31 cellular contexts compared by ENCODE assay signal in genomic region chr17:11900103-11900502, GRCh38.
DNase-seq lines count a peak whose midpoint lies in the region; ATAC-seq and TF ChIP-seq lines count a peak whose summit lies in the region.
"Had no signal": no experiment of that assay in that cellular context is flagged by ENCODE, and none has a peak within 500 bp of the region (broad histone marks: within the 10 kb centered on the region; RNA-seq: fewer than 3 reads in every experiment).

No MANE protein-coding gene starts in this region.

- DNase-seq in Right ventricle myocardium inferior (ENCODE audit: missing footprints) (no peak), cardiac septum (ENCODE audit: low spot score) (no peak), left cardiac atrium (no peak), mucosa of gallbladder (ENCODE audit: low spot score) (peak; percentile 19), upper lobe of right lung (no peak), smooth muscle cell (lab: John Stamatoyannopoulos, UW; ENCODE audit: unreplicated experiment) (no peak), NCI-H2196 (lab: John Stamatoyannopoulos, UW; ENCODE audit: unreplicated experiment) (no peak)
- DNase-seq in naive thymus-derived CD8-positive, alpha-beta T cell, result no peak
- DNase-seq: activated CD4-positive, alpha-beta T cell treated with anti-CD3 and anti-CD28 coated beads for 36 hours; activated CD8-positive, alpha-beta T cell treated with anti-CD3 and anti-CD28 coated beads, Interleukin-2, amount 10 ng/mL, durations not matched to agents 7 days and 5 days; activated naive CD4-positive, alpha-beta T cell treated with anti-CD3 and anti-CD28 coated beads, Interleukin-2, amount 50 U/mL, for 16 hours; amniotic stem cell; Caco-2; DMS53; effector CD4-positive, alpha-beta T cell; Kasumi-1; naive B cell; NCI-H1417 treated with DMSO at 0.1 percent for 48 hours; NCI-H2081 treated with DMSO at 0.1 percent for 48 hours; occipital lobe; Peyer's patch; SIG-M5; small intestine; SW 1271; T-helper 9 cell had no signal

- H3K36me3 ChIP-seq in upper lobe of right lung (no peaks in the 10 kb centered on the region), smooth muscle cell (ENCODE audit: low read depth) (no peaks in the 10 kb centered on the region)
- H3K36me3 ChIP-seq: Peyer's patch, thoracic aorta had no signal

- H3K27ac ChIP-seq in upper lobe of right lung, result no peak overlapping the region
- H3K27ac ChIP-seq in smooth muscle cell (ENCODE audit: low read depth), result no peak overlapping the region
- H3K27ac ChIP-seq: 22Rv1, C4-2B, Peyer's patch, thoracic aorta, VCaP had no signal

- no peaks in the 10 kb centered on the region for H3K4me1 Mint-ChIP-seq in naive thymus-derived CD8-positive, alpha-beta T cell
- H3K4me1 Mint-ChIP-seq: activated CD4-positive, alpha-beta T cell treated with anti-CD3 and anti-CD28 coated beads for 36 hours had no signal

- POLR2A ChIA-PET in naive thymus-derived CD8-positive, alpha-beta T cell (lab: Charles Lee), result no interaction called here

- peak overlapping the region in 1 of 10 donors; percentile 17 for H3K27ac Mint-ChIP-seq in naive thymus-derived CD8-positive, alpha-beta T cell
- H3K27ac Mint-ChIP-seq: activated CD4-positive, alpha-beta T cell treated with anti-CD3 and anti-CD28 coated beads for 36 hours; activated CD8-positive, alpha-beta T cell treated with anti-CD3 and anti-CD28 coated beads, Interleukin-2, amount 10 ng/mL, durations not matched to agents 7 days and 5 days; activated T-helper 2 cell treated with anti-CD3 and anti-CD28 coated beads, Interferon-gamma antibody, Interleukin-2, Interleukin-4, amounts not matched to agents 10 μg/mL and 5 μg/mL and 100 μg/mL, durations not matched to agents 14 hours and 24 hours and 36 hours; naive B cell; stimulated activated naive CD8-positive, alpha-beta T cell treated with anti-CD3 and anti-CD28 coated beads, Interleukin-15, Interleukin-2, amounts not matched to agents 100 ng/mL and 50 ng/mL, for 24 hours had no signal

- H3K4me1 ChIP-seq in upper lobe of right lung (no peaks in the 10 kb centered on the region), smooth muscle cell (ENCODE audit: low read depth) (peaks cover 6% of the 10 kb centered on the region)
- H3K4me1 ChIP-seq: Caco-2, Peyer's patch had no signal

- peak; percentile 91 for ATAC-seq in Right ventricle myocardium inferior
- peak; percentile 47 to 92 for ATAC-seq in left cardiac atrium
- peak; percentile 37 for ATAC-seq in upper lobe of right lung
- no peak for ATAC-seq in naive thymus-derived CD8-positive, alpha-beta T cell
- ATAC-seq: activated CD4-positive, alpha-beta T cell treated with anti-CD3 and anti-CD28 coated beads for 36 hours; activated CD8-positive, alpha-beta T cell treated with anti-CD3 and anti-CD28 coated beads, Interleukin-2, amount 10 ng/mL, durations not matched to agents 7 days and 5 days had no signal

- intact Hi-C loops in Right ventricle myocardium inferior (cut with DNase I), result no loop called here
- intact Hi-C loops in cardiac septum (cut with DNase I), result no loop called here
- intact Hi-C loops in left cardiac atrium (cut with DNase I), result no loop called here
- intact Hi-C loops in upper lobe of right lung (cut with DNase I), result no loop called here

- WGBS in smooth muscle cell (ENCODE audit: low lambda C conversion rate), result 47% methylated on average over 6 of the region's 6 CpGs

- H3K9me3 ChIP-seq in upper lobe of right lung (no peaks in the 10 kb centered on the region), smooth muscle cell (replicated peaks; ENCODE audit: low read depth) (no peaks in the 10 kb centered on the region)
- H3K9me3 ChIP-seq: Caco-2, Peyer's patch, thoracic aorta had no signal

- peaks cover 0 to 7% (median 0%) of the 10 kb centered on the region in 3 donors for H3K36me3 Mint-ChIP-seq in naive thymus-derived CD8-positive, alpha-beta T cell
- H3K36me3 Mint-ChIP-seq: naive B cell had no signal

- H3K4me2 ChIP-seq in smooth muscle cell, result no peak overlapping the region

- H3K27me3 Mint-ChIP-seq in naive thymus-derived CD8-positive, alpha-beta T cell, result peaks cover 3 to 21% (median 7%) of the 10 kb centered on the region in 5 donors

- peaks cover 0 to 11% (median 0%) of the 10 kb centered on the region in 9 donors for H3K9me3 Mint-ChIP-seq in naive thymus-derived CD8-positive, alpha-beta T cell

- no peaks in the 10 kb centered on the region for H3K79me2 ChIP-seq in smooth muscle cell (ENCODE audit: low read depth)

- H3F3A ChIP-seq in smooth muscle cell (ENCODE audit: low read depth), result no peaks in the 10 kb centered on the region

- H3K4me3 ChIP-seq in upper lobe of right lung, result no peak overlapping the region
- H3K4me3 ChIP-seq in smooth muscle cell, result no peak overlapping the region
- H3K4me3 ChIP-seq: Peyer's patch, thoracic aorta had no signal

- H4K20me1 ChIP-seq in smooth muscle cell (ENCODE audit: low read depth), result no peaks in the 10 kb centered on the region

- no peak overlapping the region for H2AFZ ChIP-seq in smooth muscle cell (ENCODE audit: low read depth)

- H3K27me3 ChIP-seq in upper lobe of right lung (no peaks in the 10 kb centered on the region), smooth muscle cell (ENCODE audit: low read depth) (no peaks in the 10 kb centered on the region)
- H3K27me3 ChIP-seq: Peyer's patch had no signal

- TF ChIP-seq CTCF in upper lobe of right lung (IDR thresholded peaks at IDR 0.05) (no peak), smooth muscle cell (IDR thresholded peaks at IDR 0.05; ENCODE audit: borderline replicate concordance, insufficient read depth, poor library complexity, severe bottlenecking) (no peak)

- H3K9ac ChIP-seq in smooth muscle cell (ENCODE audit: low read depth), result no peak overlapping the region

- H3K4me3 Mint-ChIP-seq in naive thymus-derived CD8-positive, alpha-beta T cell, result no peak overlapping the region
- H3K4me3 Mint-ChIP-seq: activated CD4-positive, alpha-beta T cell treated with anti-CD3 and anti-CD28 coated beads for 36 hours; activated CD8-positive, alpha-beta T cell treated with anti-CD3 and anti-CD28 coated beads, Interleukin-2, amount 10 ng/mL, durations not matched to agents 7 days and 5 days; naive B cell; stimulated activated naive CD8-positive, alpha-beta T cell treated with anti-CD3 and anti-CD28 coated beads, Interleukin-15, Interleukin-2, amounts not matched to agents 100 ng/mL and 50 ng/mL, for 24 hours had no signal

Comparison
In these comparisons a context has a peak if more than half of its experiments do, and no peak if none do; other contexts are left out.
1. ATAC-seq: peak in Right ventricle myocardium inferior (single experiment), left cardiac atrium (2 of 2) and upper lobe of right lung (single experiment); none in naive thymus-derived CD8-positive, alpha-beta T cell (0 of 2).